7 cellular contexts compared by ENCODE assay signal in the genomic region with DNA sequence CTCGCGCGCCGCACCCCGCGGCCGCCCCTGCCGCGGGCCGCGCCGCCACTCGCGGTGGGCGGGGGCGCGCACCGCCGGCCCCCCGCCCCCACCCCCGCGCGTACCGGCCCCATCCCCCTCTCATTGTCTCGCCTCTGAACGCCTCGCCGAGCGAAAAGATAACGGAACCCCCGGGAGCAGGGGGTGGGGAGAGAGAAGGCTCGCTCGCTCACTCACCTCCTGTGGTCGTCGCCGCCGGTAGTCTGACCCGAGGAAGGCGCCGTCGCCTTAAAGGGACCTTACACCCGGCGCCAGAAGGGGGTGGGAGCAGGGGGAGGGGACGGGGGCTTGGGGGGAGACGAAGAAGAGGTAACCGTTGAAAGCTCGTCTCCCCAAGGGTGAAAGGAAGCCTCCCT. TPM values are rescaled to one million over a fixed set of nuclear protein-coding genes. Genes with fewer than 3 reads are reported as not detected.
A peak's percentile ranks its signal among the peaks of the same experiment; 100 is the strongest.
DNase-seq lines count a peak whose midpoint lies in the region; ATAC-seq, FAIRE-seq and TF ChIP-seq lines count a peak whose summit lies in the region.

No MANE protein-coding gene starts in this region.

- no peak overlapping the region for H3K18ac ChIP-seq in H1 (ENCODE audit: extremely low read depth, low read length)

- H3K4me3 ChIP-seq in H1 (ENCODE audit: extremely low read depth in 1 of 4, insufficient read depth in 2 of 4, low read depth in 3 of 4, low read length in 4 of 4), result peak overlapping the region; percentile 43 to 80 (median 54)

- H3K27ac ChIP-seq in H1 (ENCODE audit: low read depth, low read length), result peak overlapping the region; percentile 74; the same call in 1 of the 2 replicates

- TF ChIP-seq CTCF in GM13977 (IDR thresholded peaks at IDR 0.05; ENCODE audit: extremely low read depth, insufficient read depth, missing control alignments), result no peak
- TF ChIP-seq CTCF in H1 (IDR thresholded peaks at IDR 0.05; ENCODE audit: control extremely low read depth in 1 of 3, insufficient read depth in 1 of 3, low read depth in 1 of 3, low read length in 3 of 3), result no peak
- TF ChIP-seq CTCF in mesothelial cell of epicardium (IDR thresholded peaks at IDR 0.05; ENCODE audit: unreplicated experiment), result no peak

- H3K9me3 Mint-ChIP-seq in mesothelial cell of epicardium, result no peaks in the 10 kb centered on the region
- H3K9me3 Mint-ChIP-seq in stimulated activated memory B cell treated with anti-CD40 and anti-IgM and Interleukin-4, amounts not matched to agents 10 μg/mL and 1 μg/mL and 100 μg/mL, for 72 hours, result no peaks in the 10 kb centered on the region

- peak overlapping the region; percentile 89 for H3K27ac Mint-ChIP-seq in mesothelial cell of epicardium
- H3K27ac Mint-ChIP-seq in stimulated activated memory B cell treated with anti-CD40 and anti-IgM and Interleukin-4, amounts not matched to agents 10 μg/mL and 1 μg/mL and 100 μg/mL, for 72 hours, result peak overlapping the region; percentile 74

- H3K4me3 Mint-ChIP-seq in mesothelial cell of epicardium, result peak overlapping the region; percentile 78
- H3K4me3 Mint-ChIP-seq in stimulated activated memory B cell treated with anti-CD40 and anti-IgM and Interleukin-4, amounts not matched to agents 10 μg/mL and 1 μg/mL and 100 μg/mL, for 72 hours, result peak overlapping the region; percentile 83

- no peaks in the 10 kb centered on the region for H3K36me3 Mint-ChIP-seq in mesothelial cell of epicardium
- no peaks in the 10 kb centered on the region for H3K36me3 Mint-ChIP-seq in stimulated activated memory B cell treated with anti-CD40 and anti-IgM and Interleukin-4, amounts not matched to agents 10 μg/mL and 1 μg/mL and 100 μg/mL, for 72 hours

- no peak overlapping the region for H2AFZ ChIP-seq in H1 (ENCODE audit: low read length)

- H3K79me1 ChIP-seq in H1 (ENCODE audit: low read depth, low read length), result no peaks in the 10 kb centered on the region

- H4K8ac ChIP-seq in H1 (ENCODE audit: extremely low read depth, insufficient read depth, low read length), result peak overlapping the region; percentile 74; the same call in 1 of the 2 replicates

- H2BK5ac ChIP-seq in H1 (ENCODE audit: low read depth, low read length), result no peak overlapping the region

- no peak overlapping the region for H3K4ac ChIP-seq in H1 (replicated peaks; ENCODE audit: insufficient read length, low read depth, low read length)

- no peak overlapping the region for H2BK15ac ChIP-seq in H1 (ENCODE audit: low read length)

- H3K9me3 ChIP-seq in H1 (ENCODE audit: insufficient read depth in 2 of 2, low read depth in 1 of 2, low read length in 1 of 2), result no peaks in the 10 kb centered on the region

- peak; percentile 30 for ATAC-seq in HG02885 (IDR thresholded peaks at IDR 0.05; ENCODE audit: poor library complexity, unreplicated experiment)
- peak; percentile 77 for ATAC-seq in stimulated activated memory B cell treated with anti-CD40 and anti-IgM and Interleukin-4, amounts not matched to agents 10 μg/mL and 1 μg/mL and 100 μg/mL, for 72 hours

- CTCF ChIA-PET in H1 (lab: Charles Lee; ENCODE audit: partially characterized antibody), result interaction anchor here (0.6 to 1.2 kb wide), 2 partner anchors 16 to 47 kb away, joined by 3 read pairs; no protein-coding TSS in a partner anchor

- H3K4me2 ChIP-seq in H1 (ENCODE audit: insufficient read depth in 1 of 2, low read depth in 2 of 2, low read length in 2 of 2), result no peak overlapping the region; a peak in 1 of 4 replicates

- peaks cover 3% of the 10 kb centered on the region; the same call in 1 of the 2 replicates for H3K23me2 ChIP-seq in H1 (ENCODE audit: low read depth, low read length)

- peaks cover 0 to 11% (median 2%) of the 10 kb centered on the region in 4 experiments; a peak in 3 of 7 replicates for H3K4me1 ChIP-seq in H1 (replicated peaks in 1 of 4; ENCODE audit: control insufficient read depth in 3 of 4, insufficient read depth in 4 of 4, low read length in 3 of 4)

- no peak for TF ChIP-seq RAD21 in H1 (IDR thresholded peaks at IDR 0.05 in 1 of 2, conservative IDR thresholded peaks at IDR 0.05 in 1 of 2; ENCODE audit: low read depth in 2 of 2, low read length in 2 of 2)

- peak overlapping the region; percentile 54 to 88 (median 68); a peak in 6 of 7 replicates for H3K9ac ChIP-seq in H1 (replicated peaks in 1 of 4; ENCODE audit: extremely low read depth in 1 of 4, low read depth in 3 of 4, low read length in 3 of 4)

- peak overlapping the region; percentile 34 for H4K5ac ChIP-seq in H1 (ENCODE audit: insufficient read length, low read depth, low read length)

- H3K14ac ChIP-seq in H1 (ENCODE audit: insufficient read length), result no peak overlapping the region

- no peaks in the 10 kb centered on the region; a peak in 2 of 7 replicates for H3K27me3 ChIP-seq in H1 (replicated peaks in 1 of 4; ENCODE audit: control insufficient read depth in 3 of 4, extremely low read depth in 1 of 4, insufficient read depth in 3 of 4, low read length in 3 of 4)

- no peak overlapping the region for H2AK5ac ChIP-seq in H1 (ENCODE audit: low read depth, low read length)

- in situ Hi-C loops in GM13977 (cut with MboI; ENCODE audit: low pct_unique_long_range_greater_than_20kb, low sequenced_read_pairs, unreplicated experiment), result no loop called here

- DNase-seq in GM13977 (ENCODE audit: low spot score) (peak; percentile 72), NCI-H446 (lab: John Stamatoyannopoulos, UW) (peak; percentile 72 to 84), H1 (ENCODE audit: low read depth in 1 of 2, low spot score in 2 of 2) (peak in 1 of 2 experiments; percentile 72), mesothelial cell of epicardium (ENCODE audit: low spot score in 2 of 2, unreplicated experiment in 2 of 2) (peak; percentile 36 to 61)
- peak in 2 of 3 experiments; percentile 15 to 32 for DNase-seq in activated CD8-positive, alpha-beta memory T cell treated with anti-CD3 and anti-CD28 coated beads for 48 hours (ENCODE audit: low read depth in 2 of 3, low spot score in 2 of 3)

- TF ChIP-seq EP300 in H1 (IDR thresholded peaks at IDR 0.05; ENCODE audit: borderline replicate concordance in 1 of 2, low read depth in 2 of 2, low read length in 2 of 2), result no peak

- H2BK12ac ChIP-seq in H1 (ENCODE audit: low read depth, low read length), result no peak overlapping the region

- no peak overlapping the region for H2BK120ac ChIP-seq in H1 (replicated peaks; ENCODE audit: low read depth, low read length)

- WGBS in H1 (ENCODE audit: extremely low coverage in 1 of 2, insufficient coverage in 1 of 2, insufficient read length in 1 of 2, insufficient replicate concordance in 2 of 2, low coverage in 1 of 2, low lambda C conversion rate in 2 of 2, missing lambda C conversion rate in 1 of 2), 2 experiments, result 0% methylated on average over 6 of the region's 47 CpGs; no CpG with 5 or more reads in 1 of the 2 experiments

- H3K4me1 Mint-ChIP-seq in mesothelial cell of epicardium, result peaks cover 27% of the 10 kb centered on the region
- H3K4me1 Mint-ChIP-seq in stimulated activated memory B cell treated with anti-CD40 and anti-IgM and Interleukin-4, amounts not matched to agents 10 μg/mL and 1 μg/mL and 100 μg/mL, for 72 hours, result peaks cover 18% of the 10 kb centered on the region

- H4K20me1 ChIP-seq in H1 (replicated peaks in 1 of 2; ENCODE audit: control insufficient read depth in 1 of 2, insufficient read depth in 2 of 2, low read length in 2 of 2), result peaks cover 2 to 11% of the 10 kb centered on the region in 2 experiments

- no peak for FAIRE-seq in H1 (lab: Jason Lieb, UNC)

- peaks cover 28 to 44% of the 10 kb centered on the region in 2 experiments for H3K79me2 ChIP-seq in H1 (ENCODE audit: control insufficient read depth in 1 of 2, insufficient read depth in 2 of 2, low read length in 2 of 2)

- H3K27me3 Mint-ChIP-seq in mesothelial cell of epicardium (ENCODE audit: low read depth), result peaks cover 14% of the 10 kb centered on the region
- H3K27me3 Mint-ChIP-seq in stimulated activated memory B cell treated with anti-CD40 and anti-IgM and Interleukin-4, amounts not matched to agents 10 μg/mL and 1 μg/mL and 100 μg/mL, for 72 hours, result peaks cover 20% of the 10 kb centered on the region

- no peaks in the 10 kb centered on the region; a peak in 2 of 8 replicates for H3K36me3 ChIP-seq in H1 (ENCODE audit: control insufficient read depth in 2 of 4, insufficient read depth in 4 of 4, low read length in 3 of 4)

- no peak overlapping the region for H4K91ac ChIP-seq in H1 (replicated peaks; ENCODE audit: insufficient read length, low read length)

- H3K23ac ChIP-seq in H1 (ENCODE audit: insufficient read length), result no peak overlapping the region

- peak; percentile 28 to 47; a peak in 2 of 3 replicates for TF ChIP-seq POLR2A in H1 (IDR thresholded peaks at IDR 0.05; ENCODE audit: control extremely low read depth in 1 of 2, low read depth in 2 of 2, low read length in 2 of 2)

- H3K56ac ChIP-seq in H1 (replicated peaks; ENCODE audit: insufficient read length, low read depth, low read length), result peak overlapping the region; percentile 62

- H2BK20ac ChIP-seq in H1 (ENCODE audit: low read length), result no peak overlapping the region

- POLR2A ChIA-PET in H1 (lab: Charles Lee; ENCODE audit: partially characterized antibody), result interaction anchor here (1.4 to 8.2 kb wide), 4 partner anchors 8 to 54 kb away, joined by 3 to 91 read pairs (median 4); no protein-coding TSS in a partner anchor

RNA-seq across cellular contexts. Expression of gene POGZ, which starts 0.4 kb away (rescaled TPM):
- total RNA-seq in H1 (2021; fragmentation: NEBNext Ultra II Directional; extraction: Animal tissue kit (Norgen Biotek cat#: 25700)), result 105 and 109 TPM in 2 replicates
- polyA plus RNA-seq in H1 (2011; rRNA removed), result 66.4 and 69.7 TPM in 2 replicates
- 46.1 TPM for polyA plus RNA-seq in H1 (2011; cell fraction: cytosol; rRNA removed)
- polyA plus RNA-seq in H1 (2011; cell fraction: nucleus; rRNA removed), result 145 TPM
- polyA plus RNA-seq in H1 (2012, experiment 1 of 2), result 55.6 to 61.6 TPM (median 57.5 TPM) in 4 replicates
- polyA plus RNA-seq in H1 (2012, experiment 2 of 2), result 9.3 TPM
- polyA plus RNA-seq in H1 (2013, experiment 1 of 2), result 52.3 TPM
- 40.6 TPM for polyA plus RNA-seq in H1 (2013, experiment 2 of 2)
- polyA minus RNA-seq in H1 (2011; rRNA and poly(A)+ RNA removed), result 183 and 207 TPM in 2 replicates
- polyA minus RNA-seq in H1 (2011; cell fraction: cytosol; rRNA and poly(A)+ RNA removed), result 75.4 TPM
- polyA minus RNA-seq in H1 (2011; cell fraction: nucleus; rRNA and poly(A)+ RNA removed), result 133 TPM
- 169 to 182 TPM (median 179 TPM) in 3 replicates for total RNA-seq in mesothelial cell of epicardium

RNA-seq across cellular contexts. Expression of gene CGN, which starts 52.3 kb away (rescaled TPM):
- 52.7 and 54.6 TPM in 2 replicates for total RNA-seq in H1 (2021; fragmentation: NEBNext Ultra II Directional; extraction: Animal tissue kit (Norgen Biotek cat#: 25700))
- 15.9 and 20.4 TPM in 2 replicates for polyA plus RNA-seq in H1 (2011; rRNA removed)
- 15.1 TPM for polyA plus RNA-seq in H1 (2011; cell fraction: cytosol; rRNA removed)
- 98.4 TPM for polyA plus RNA-seq in H1 (2011; cell fraction: nucleus; rRNA removed)
- polyA plus RNA-seq in H1 (2012, experiment 1 of 2), result 47.3 to 55.8 TPM (median 50.2 TPM) in 4 replicates
- 15.9 TPM for polyA plus RNA-seq in H1 (2012, experiment 2 of 2)
- 59.6 TPM for polyA plus RNA-seq in H1 (2013, experiment 1 of 2)
- polyA plus RNA-seq in H1 (2013, experiment 2 of 2), result 59.3 TPM
- 29.1 and 30.2 TPM in 2 replicates for polyA minus RNA-seq in H1 (2011; rRNA and poly(A)+ RNA removed)
- 14.6 TPM for polyA minus RNA-seq in H1 (2011; cell fraction: cytosol; rRNA and poly(A)+ RNA removed)
- polyA minus RNA-seq in H1 (2011; cell fraction: nucleus; rRNA and poly(A)+ RNA removed), result 28.5 TPM
- 37.5 to 39.1 TPM (median 38.9 TPM) in 3 replicates for total RNA-seq in mesothelial cell of epicardium

RNA-seq across cellular contexts. Expression of gene PSMB4, which starts 59.6 kb away (rescaled TPM):
- 422 and 430 TPM in 2 replicates for total RNA-seq in H1 (2021; fragmentation: NEBNext Ultra II Directional; extraction: Animal tissue kit (Norgen Biotek cat#: 25700))
- polyA plus RNA-seq in H1 (2011; rRNA removed), result 1,009 and 1,098 TPM in 2 replicates
- polyA plus RNA-seq in H1 (2011; cell fraction: cytosol; rRNA removed), result 783 TPM
- 763 TPM for polyA plus RNA-seq in H1 (2011; cell fraction: nucleus; rRNA removed)
- 517 to 666 TPM (median 572 TPM) in 4 replicates for polyA plus RNA-seq in H1 (2012, experiment 1 of 2)
- 709 TPM for polyA plus RNA-seq in H1 (2012, experiment 2 of 2)
- 472 TPM for polyA plus RNA-seq in H1 (2013, experiment 1 of 2)
- 465 TPM for polyA plus RNA-seq in H1 (2013, experiment 2 of 2)
- 467 and 489 TPM in 2 replicates for polyA minus RNA-seq in H1 (2011; rRNA and poly(A)+ RNA removed)
- 239 TPM for polyA minus RNA-seq in H1 (2011; cell fraction: cytosol; rRNA and poly(A)+ RNA removed)
- 135 TPM for polyA minus RNA-seq in H1 (2011; cell fraction: nucleus; rRNA and poly(A)+ RNA removed)
- 202 to 207 TPM (median 202 TPM) in 3 replicates for total RNA-seq in mesothelial cell of epicardium
